27 cellular contexts compared by ENCODE assay signal in the genomic region with DNA sequence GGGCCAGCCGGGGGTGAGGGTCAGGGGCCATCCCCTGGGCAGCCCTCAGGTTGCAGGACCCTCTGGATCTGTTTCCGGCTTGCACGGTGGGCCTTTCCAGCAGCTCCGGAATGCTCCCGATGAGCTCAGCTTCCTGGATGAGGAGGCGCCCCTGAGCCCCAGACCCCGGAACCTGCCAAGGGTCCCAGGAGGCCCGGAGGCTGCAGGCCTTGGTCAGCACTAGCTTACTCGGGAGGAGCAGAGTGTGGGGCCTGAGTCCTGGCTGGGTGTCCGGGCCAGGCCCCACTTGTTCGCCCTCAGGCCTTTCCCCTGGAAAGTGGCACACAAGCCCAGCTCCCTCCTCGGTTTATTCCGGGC. TPM values are rescaled to one million over a fixed set of nuclear protein-coding genes. Genes with fewer than 3 reads are reported as not detected.
"Had no signal": no experiment of that assay in that cellular context is flagged by ENCODE, and none has a peak within 500 bp of the region (broad histone marks: within the 10 kb centered on the region; RNA-seq: fewer than 3 reads in every experiment).

No MANE protein-coding gene starts in this region.

- H3K9me3 ChIP-seq: adrenal gland, esophagus squamous epithelium, prostate gland, right atrium auricular region, suprapubic skin, transverse colon, uterus had no signal

- H3K36me3 ChIP-seq: adrenal gland, esophagus squamous epithelium, prostate gland, right atrium auricular region, suprapubic skin, transverse colon, uterus had no signal

- H3K4me1 ChIP-seq: prostate gland had no signal

- DNase-seq: activated CD4-positive, alpha-beta T cell treated with anti-CD3 and anti-CD28 coated beads, Interleukin-2, amount 50 U/mL, for 1 hour; activated CD4-positive, CD25-positive, alpha-beta regulatory T cell treated with anti-CD3 and anti-CD28 coated beads, Interleukin-2, amount 50 U/mL, for 72 hours; activated CD8-positive, alpha-beta memory T cell treated with anti-CD3 and anti-CD28 coated beads for 24 hours; activated CD8-positive, alpha-beta memory T cell treated with anti-CD3 and anti-CD28 coated beads, Interleukin-2, amount 50 U/mL, for 48 hours; activated gamma-delta T cell treated with Interleukin-2 at 50 U/mL for 16 hours; activated T-cell treated with anti-CD3 and anti-CD28 coated beads, Interleukin-2, amount 50 U/mL, for 48 hours; adrenal gland; effector memory CD4-positive, alpha-beta T cell; esophagus squamous epithelium; immature natural killer cell; kidney glomerular epithelial cell; stimulated activated naive CD8-positive, alpha-beta T cell treated with anti-CD3 and anti-CD28 coated beads, Interleukin-15, amount 100 ng/mL, for 72 hours; T1000; transverse colon; uterus had no signal

- H3K27ac ChIP-seq: adrenal gland, esophagus squamous epithelium, prostate gland, right atrium auricular region, suprapubic skin, transverse colon, uterus had no signal

- H3K4me3 ChIP-seq: adrenal gland, prostate gland, uterus had no signal

RNA-seq across cellular contexts. Expression of a gene that starts 7.6 kb away (rescaled TPM):
- total RNA-seq: activated naive CD4-positive, alpha-beta T cell treated with anti-CD3 and anti-CD28 coated beads, Interleukin-2, amount 50 U/mL, for 72 hours; bronchial epithelial cell; chondrocyte; esophagus squamous epithelium; glomerular endothelial cell; liver; natural killer cell treated with Interleukin-12 subunit alpha and Interleukin-12 subunit beta and Interleukin-15 and Interleukin-18, amount 100 ng/mL, for 72 hours; osteocyte; right atrium auricular region; skeletal muscle tissue; suprapubic skin; T-helper 1 cell treated with Interleukin-12 subunit alpha and Interleukin-12 subunit beta and Interleukin-4 antibody, amounts not matched to agents 30 ng/mL and 1 ng/mL, for 36 hours; transverse colon; uterus had no signal
- polyA plus RNA-seq: immature natural killer cell, liver had no signal

RNA-seq across cellular contexts. Expression of a gene that starts 31.1 kb away (rescaled TPM):
- total RNA-seq: activated naive CD4-positive, alpha-beta T cell treated with anti-CD3 and anti-CD28 coated beads, Interleukin-2, amount 50 U/mL, for 72 hours; bronchial epithelial cell; chondrocyte; esophagus squamous epithelium; glomerular endothelial cell; liver; natural killer cell treated with Interleukin-12 subunit alpha and Interleukin-12 subunit beta and Interleukin-15 and Interleukin-18, amount 100 ng/mL, for 72 hours; osteocyte; skeletal muscle tissue; T-helper 1 cell treated with Interleukin-12 subunit alpha and Interleukin-12 subunit beta and Interleukin-4 antibody, amounts not matched to agents 30 ng/mL and 1 ng/mL, for 36 hours; transverse colon; uterus had no signal
- polyA plus RNA-seq: immature natural killer cell, liver had no signal

RNA-seq across cellular contexts. Expression of a gene that starts 49.3 kb away (rescaled TPM):
- total RNA-seq: bronchial epithelial cell had no signal
